24 cellular contexts compared by ENCODE assay signal in genomic region chr7:23804707-23805106, GRCh38.
"Had no signal": no experiment of that assay in that cellular context is flagged by ENCODE, and none has a peak within 500 bp of the region (broad histone marks: within the 10 kb centered on the region; RNA-seq: fewer than 3 reads in every experiment).

No MANE protein-coding gene starts in this region.

- H3K4me1 ChIP-seq: colonic mucosa, esophagus squamous epithelium, gastrocnemius medialis, heart right ventricle, left lung, lower lobe of right lung had no signal

- H3K9me3 ChIP-seq: colonic mucosa, esophagus squamous epithelium had no signal

- H3K27me3 ChIP-seq: colonic mucosa, esophagus squamous epithelium, gastrocnemius medialis, left lung had no signal

- H3K36me3 ChIP-seq: colonic mucosa, esophagus squamous epithelium, gastrocnemius medialis, heart right ventricle, left lung, lower lobe of right lung had no signal

- H3K4me3 Mint-ChIP-seq: dendritic cell treated with granulocyte-macrophage colony-stimulating factor and Interleukin-4, amounts not matched to agents 40 ng/mL and 50 ng/mL, for 4 days; effector memory CD8-positive, alpha-beta T cell; mesothelial cell of epicardium; naive B cell had no signal

- ATAC-seq: effector memory CD8-positive, alpha-beta T cell; gastrocnemius medialis; heart right ventricle; left cardiac atrium; left lung; left ventricle myocardium superior; lower lobe of right lung; mucosa of descending colon had no signal

- H3K27ac ChIP-seq: colonic mucosa, esophagus squamous epithelium, gastrocnemius medialis, heart right ventricle, left lung, lower lobe of right lung had no signal

- DNase-seq: colonic mucosa; cortex of kidney; effector CD8-positive, alpha-beta T cell; effector memory CD8-positive, alpha-beta T cell; esophagus squamous epithelium; foreskin fibroblast; foreskin melanocyte; gastrocnemius medialis; glutamatergic neuron; head of caudate nucleus; heart right ventricle; hippocampal formation; left cardiac atrium; left lung; left ventricle myocardium superior; lower lobe of right lung; mesenchymal stem cell; mucosa of descending colon; naive B cell had no signal

- FAIRE-seq: endothelial cell of umbilical vein, islet of Langerhans, keratinocyte had no signal

- H3K4me3 ChIP-seq: colonic mucosa, esophagus squamous epithelium, gastrocnemius medialis, heart right ventricle, left lung, lower lobe of right lung, mucosa of descending colon had no signal

- H3K27me3 Mint-ChIP-seq: dendritic cell treated with granulocyte-macrophage colony-stimulating factor and Interleukin-4, amounts not matched to agents 40 ng/mL and 50 ng/mL, for 4 days had no signal

- H3K36me3 Mint-ChIP-seq: naive B cell had no signal

- H3K27ac Mint-ChIP-seq: dendritic cell treated with granulocyte-macrophage colony-stimulating factor and Interleukin-4, amounts not matched to agents 40 ng/mL and 50 ng/mL, for 4 days; effector memory CD8-positive, alpha-beta T cell; mesothelial cell of epicardium; naive B cell had no signal

- H3K4me1 Mint-ChIP-seq: naive B cell had no signal
